In genomic region chr17:29565643-29566472, GRCh38 we compare ENCODE assay signal across 8 cellular contexts. TPM values are rescaled to one million over a fixed set of nuclear protein-coding genes. Genes with fewer than 3 reads are reported as not detected.
A peak's percentile ranks its signal among the peaks of the same experiment; 100 is the strongest.
DNase-seq lines count a peak whose midpoint lies in the region; ATAC-seq and TF ChIP-seq lines count a peak whose summit lies in the region.

No MANE protein-coding gene starts in this region.

- H3K9me3 ChIP-seq in esophagus (ENCODE audit: control insufficient read depth in 2 of 2, insufficient read depth in 1 of 2, low read depth in 1 of 2, low read length in 1 of 2) (no peaks in the 10 kb centered on the region), uterus (no peaks in the 10 kb centered on the region)

- H3K4me3 ChIP-seq in esophagus (ENCODE audit: low read depth in 1 of 2, low read length in 2 of 2): peak overlapping the region; percentile 71
- peak overlapping the region; percentile 71 to 85 for H3K4me3 ChIP-seq in uterus

- POLR2A ChIA-PET in activated CD4-positive, alpha-beta memory T cell treated with anti-CD3 and anti-CD28 coated beads for 36 hours (lab: Charles Lee): interaction anchor here (0.8 to 3.9 kb wide), 5 partner anchors 22 to 365 kb away, joined by 3 to 30 read pairs (median 4); partner anchors contain the start of gene NUFIP2

- peaks cover 36% of the 10 kb centered on the region for H3K4me1 Mint-ChIP-seq in activated CD4-positive, alpha-beta memory T cell treated with anti-CD3 and anti-CD28 coated beads for 36 hours (ENCODE audit: low read depth)
- peaks cover 26% of the 10 kb centered on the region for H3K4me1 Mint-ChIP-seq in nephron

- DNase-seq in NCI-H2107 treated with DMSO at 0.1 percent for 48 hours (lab: John Stamatoyannopoulos, UW; ENCODE audit: unreplicated experiment) (peak; percentile 68), uterus (peak in 1 of 2 donors; percentile 22), C1 segment of cervical spinal cord (lab: John Stamatoyannopoulos, UW) (no peak)
- DNase-seq in activated CD4-positive, alpha-beta memory T cell treated with anti-CD3 and anti-CD28 coated beads for 36 hours: peak; percentile 75

- 20 to 24% methylated on average over 55 of the region's 55 CpGs for WGBS in esophagus, 2 donors

- peaks cover 20% of the 10 kb centered on the region for H3K36me3 Mint-ChIP-seq in activated CD4-positive, alpha-beta memory T cell treated with anti-CD3 and anti-CD28 coated beads for 36 hours
- H3K36me3 Mint-ChIP-seq in nephron (ENCODE audit: low read depth): peaks cover 3% of the 10 kb centered on the region

- CTCF ChIA-PET in activated CD4-positive, alpha-beta memory T cell treated with anti-CD3 and anti-CD28 coated beads for 36 hours (lab: Charles Lee): interaction anchor here (0.8 to 7.0 kb wide), 11 partner anchors 8 to 429 kb away, joined by 3 to 60 read pairs (median 4); partner anchors contain the start of gene ANKRD13B

- H3K36me3 ChIP-seq in esophagus (ENCODE audit: control insufficient read depth in 2 of 2, insufficient read depth in 2 of 2, low read length in 1 of 2) (peaks cover 6 to 9% of the 10 kb centered on the region in 2 donors), uterus (no peaks in the 10 kb centered on the region)

- peak overlapping the region; percentile 87 for H3K27ac Mint-ChIP-seq in activated CD4-positive, alpha-beta memory T cell treated with anti-CD3 and anti-CD28 coated beads for 36 hours
- peak overlapping the region in 1 of 3 experiments; percentile 22 for H3K27ac Mint-ChIP-seq in nephron

- H3K4me3 Mint-ChIP-seq in activated CD4-positive, alpha-beta memory T cell treated with anti-CD3 and anti-CD28 coated beads for 36 hours: peak overlapping the region; percentile 85
- H3K4me3 Mint-ChIP-seq in nephron: peak overlapping the region; percentile 75 to 78 (median 76)

- intact Hi-C loops in activated CD4-positive, alpha-beta memory T cell treated with anti-CD3 and anti-CD28 coated beads for 36 hours (cut with micrococcal nuclease): loop anchor here (5.0 to 10.0 kb wide), 3 partner anchors 191 to 421 kb away; no protein-coding TSS in a partner anchor
- intact Hi-C loops in uterus (cut with DNase I; ENCODE audit: low total_unique reads): no loop called here

- H3K4me1 ChIP-seq in esophagus (ENCODE audit: control insufficient read depth in 2 of 2, insufficient read depth in 2 of 2, low read length in 1 of 2) (peaks cover 0 to 16% of the 10 kb centered on the region in 2 donors), uterus (peaks cover 0 to 5% of the 10 kb centered on the region in 2 donors)

- H3K27me3 Mint-ChIP-seq in activated CD4-positive, alpha-beta memory T cell treated with anti-CD3 and anti-CD28 coated beads for 36 hours: no peaks in the 10 kb centered on the region
- peaks cover 64% of the 10 kb centered on the region for H3K27me3 Mint-ChIP-seq in nephron (ENCODE audit: low read depth)

- TF ChIP-seq CTCF in 22Rv1 (IDR thresholded peaks at IDR 0.05) (peak; percentile 18; the same call in 1 of the 2 replicates), nephron (IDR thresholded peaks at IDR 0.05; ENCODE audit: unreplicated experiment in 3 of 3) (peak in 1 of 3 experiments; percentile 20), uterus (IDR thresholded peaks at IDR 0.05) (no peak)

- no peaks in the 10 kb centered on the region for H3K27me3 ChIP-seq in esophagus (ENCODE audit: control insufficient read depth in 1 of 2, insufficient read depth in 2 of 2, low read length in 2 of 2)
- H3K27me3 ChIP-seq in uterus: no peaks in the 10 kb centered on the region

- ATAC-seq in GM18907 (IDR thresholded peaks at IDR 0.05; ENCODE audit: unreplicated experiment): peak; percentile 13

- no peak for TF ChIP-seq POLR2A in uterus (IDR thresholded peaks at IDR 0.05)

- H3K27ac ChIP-seq in 22Rv1 (peak overlapping the region; percentile 80; the same call in 1 of the 2 replicates), esophagus (ENCODE audit: low read depth in 2 of 2, low read length in 1 of 2) (peak overlapping the region; percentile 36 to 90), uterus (peak overlapping the region in 1 of 2 donors; percentile 91)

- H3K9me3 Mint-ChIP-seq in activated CD4-positive, alpha-beta memory T cell treated with anti-CD3 and anti-CD28 coated beads for 36 hours: no peaks in the 10 kb centered on the region
- no peaks in the 10 kb centered on the region for H3K9me3 Mint-ChIP-seq in nephron

RNA-seq across cellular contexts. Expression of gene ABHD15, which starts 1.0 kb away (rescaled TPM):
- total RNA-seq in activated CD4-positive, alpha-beta memory T cell treated with anti-CD3 and anti-CD28 coated beads for 36 hours: 1 to 10 TPM; 8.9 to 9.8 TPM
- polyA plus RNA-seq in esophagus: 1 to 10 TPM; 2.6 to 3.0 TPM
- total RNA-seq in uterus: 10 to 100 TPM in 1 of 4 donors, 1 to 10 TPM in 2, under 1 TPM in 1; 0.26 to 11.4 (median 4.4) TPM

RNA-seq across cellular contexts. Expression of gene TP53I13, which starts 2.6 kb away (rescaled TPM):
- 10 to 100 TPM; 54.2 to 55.3 TPM for total RNA-seq in activated CD4-positive, alpha-beta memory T cell treated with anti-CD3 and anti-CD28 coated beads for 36 hours
- 10 to 100 TPM; 30.1 to 43.7 TPM for polyA plus RNA-seq in esophagus
- total RNA-seq in uterus: 10 to 100 TPM; 35.6 to 50.3 (median 45.1) TPM

RNA-seq across cellular contexts. Expression of gene GIT1, which starts 23.6 kb away (rescaled TPM):
- total RNA-seq in activated CD4-positive, alpha-beta memory T cell treated with anti-CD3 and anti-CD28 coated beads for 36 hours: 10 to 100 TPM; 51.3 to 54.4 TPM
- polyA plus RNA-seq in esophagus: 10 to 100 TPM; 22.6 to 30.2 TPM
- 10 to 100 TPM; 13.1 to 75.0 (median 22.9) TPM for total RNA-seq in uterus

RNA-seq across cellular contexts. Expression of gene ANKRD13B, which starts 27.1 kb away (rescaled TPM):
- total RNA-seq in activated CD4-positive, alpha-beta memory T cell treated with anti-CD3 and anti-CD28 coated beads for 36 hours: 10 to 100 TPM; 14.1 to 15.1 TPM
- 1 to 10 TPM; 3.5 to 6.5 TPM for polyA plus RNA-seq in esophagus
- 10 to 100 TPM in 3 of 4 donors, 1 to 10 TPM in 1; 2.8 to 17.0 (median 12.7) TPM for total RNA-seq in uterus

RNA-seq across cellular contexts. Expression of gene CORO6, which starts 56.9 kb away (rescaled TPM):
- total RNA-seq in activated CD4-positive, alpha-beta memory T cell treated with anti-CD3 and anti-CD28 coated beads for 36 hours: 10 to 100 TPM; 21.3 to 22.1 TPM
- polyA plus RNA-seq in esophagus: 10 to 100 TPM; 12.6 to 22.5 TPM
- 1 to 10 TPM; 3.8 to 7.8 (median 5.1) TPM for total RNA-seq in uterus

Comparison
In these comparisons a context has a peak if more than half of its experiments do, and no peak if none do; other contexts are left out.
1. DNase-seq: peak in NCI-H2107 treated with DMSO at 0.1 percent for 48 hours (single experiment) and activated CD4-positive, alpha-beta memory T cell treated with anti-CD3 and anti-CD28 coated beads for 36 hours (single experiment); none in C1 segment of cervical spinal cord (0 of 14).